31 cellular contexts compared by ENCODE assay signal in genomic region chr10:77788496-77789010, GRCh38.
"Had no signal": no experiment of that assay in that cellular context is flagged by ENCODE, and none has a peak within 500 bp of the region (broad histone marks: within the 10 kb centered on the region; RNA-seq: fewer than 3 reads in every experiment).

No MANE protein-coding gene starts in this region.

- H3K27ac ChIP-seq: adrenal gland, body of pancreas, coronary artery, dorsolateral prefrontal cortex had no signal

- H3K9me3 Mint-ChIP-seq: activated CD4-positive, alpha-beta memory T cell treated with anti-CD3 and anti-CD28 coated beads for 36 hours; activated CD4-positive, alpha-beta T cell treated with anti-CD3 and anti-CD28 coated beads, Interleukin-2, amount 10 ng/mL, durations not matched to agents 24 days and 14 days; activated naive CD4-positive, alpha-beta T cell treated with anti-CD3 and anti-CD28 coated beads, Interleukin-2, amount 50 U/mL, for 24 hours; activated naive CD8-positive, alpha-beta T cell treated with anti-CD3 and anti-CD28 coated beads, Interleukin-2, amount 50 U/mL, for 24 hours; activated T-helper 1 cell treated with anti-CD3 and anti-CD28 coated beads, Interleukin-12 subunit alpha, Interleukin-12 subunit beta, Interleukin-2, Interleukin-4 antibody, amounts not matched to agents 30 ng/mL and 10 ng/mL and 1 ng/mL, durations not matched to agents 14 hours and 24 hours and 36 hours; dendritic cell treated with granulocyte-macrophage colony-stimulating factor and Interleukin-4, amounts not matched to agents 40 ng/mL and 50 ng/mL, for 4 days; endodermal cell had no signal

- ATAC-seq: activated CD4-positive, alpha-beta T cell treated with anti-CD3 and anti-CD28 coated beads for 36 hours; activated CD8-positive, alpha-beta memory T cell treated with anti-CD3 and anti-CD28 coated beads, Interleukin-2, amount 10 ng/mL, durations not matched to agents 7 days and 5 days; activated CD8-positive, alpha-beta T cell treated with anti-CD3 and anti-CD28 coated beads, Interleukin-2, amount 10 ng/mL, durations not matched to agents 7 days and 5 days; activated naive CD8-positive, alpha-beta T cell treated with anti-CD3 and anti-CD28 coated beads, Interleukin-2, amount 50 U/mL, for 24 hours; body of pancreas; esophagus mucosa had no signal

- H3K4me1 Mint-ChIP-seq: activated CD4-positive, alpha-beta T cell treated with anti-CD3 and anti-CD28 coated beads for 36 hours; activated CD4-positive, alpha-beta T cell treated with anti-CD3 and anti-CD28 coated beads, Interleukin-2, amount 10 ng/mL, durations not matched to agents 24 days and 14 days; activated CD8-positive, alpha-beta memory T cell treated with anti-CD3 and anti-CD28 coated beads, Interleukin-2, amount 10 ng/mL, durations not matched to agents 7 days and 5 days; activated naive CD4-positive, alpha-beta T cell treated with anti-CD3 and anti-CD28 coated beads, Interleukin-2, amount 50 U/mL, for 24 hours; activated naive CD8-positive, alpha-beta T cell treated with anti-CD3 and anti-CD28 coated beads for 36 hours; activated naive CD8-positive, alpha-beta T cell treated with anti-CD3 and anti-CD28 coated beads, Interleukin-2, amount 50 U/mL, for 24 hours; endodermal cell had no signal

- H3K4me3 Mint-ChIP-seq: activated CD4-positive, alpha-beta memory T cell treated with anti-CD3 and anti-CD28 coated beads for 36 hours; activated CD4-positive, alpha-beta T cell treated with anti-CD3 and anti-CD28 coated beads for 36 hours; activated CD4-positive, alpha-beta T cell treated with anti-CD3 and anti-CD28 coated beads, Interleukin-2, amount 10 ng/mL, durations not matched to agents 24 days and 14 days; activated CD8-positive, alpha-beta memory T cell treated with anti-CD3 and anti-CD28 coated beads, Interleukin-2, amount 10 ng/mL, durations not matched to agents 7 days and 5 days; activated CD8-positive, alpha-beta T cell treated with anti-CD3 and anti-CD28 coated beads, Interleukin-2, amount 10 ng/mL, durations not matched to agents 7 days and 5 days; activated naive CD4-positive, alpha-beta T cell treated with anti-CD3 and anti-CD28 coated beads for 36 hours; activated naive CD4-positive, alpha-beta T cell treated with anti-CD3 and anti-CD28 coated beads, Interleukin-2, amount 50 U/mL, for 24 hours; activated naive CD8-positive, alpha-beta T cell treated with anti-CD3 and anti-CD28 coated beads for 36 hours; activated naive CD8-positive, alpha-beta T cell treated with anti-CD3 and anti-CD28 coated beads, Interleukin-2, amount 50 U/mL, for 24 hours; activated T-helper 1 cell treated with anti-CD3 and anti-CD28 coated beads, Interleukin-12 subunit alpha, Interleukin-12 subunit beta, Interleukin-2, Interleukin-4 antibody, amounts not matched to agents 30 ng/mL and 10 ng/mL and 1 ng/mL, durations not matched to agents 14 hours and 24 hours and 36 hours; dendritic cell treated with granulocyte-macrophage colony-stimulating factor and Interleukin-4, amounts not matched to agents 40 ng/mL and 50 ng/mL, for 4 days; endodermal cell had no signal

- DNase-seq: activated CD4-positive, alpha-beta memory T cell treated with anti-CD3 and anti-CD28 coated beads for 36 hours; activated CD4-positive, alpha-beta T cell treated with anti-CD3 and anti-CD28 coated beads for 36 hours; activated CD4-positive, alpha-beta T cell treated with anti-CD3 and anti-CD28 coated beads, Interleukin-2, amount 10 ng/mL, durations not matched to agents 24 days and 14 days; activated CD4-positive, CD25-positive, alpha-beta regulatory T cell; activated CD4-positive, CD25-positive, alpha-beta regulatory T cell treated with anti-CD3 and anti-CD28 coated beads, Interleukin-2, amount 50 U/mL, for 72 hours; activated CD8-positive, alpha-beta memory T cell treated with anti-CD3 and anti-CD28 coated beads, Interleukin-2, amount 10 ng/mL, durations not matched to agents 7 days and 5 days; activated CD8-positive, alpha-beta memory T cell treated with anti-CD3 and anti-CD28 coated beads, Interleukin-2, amount 50 U/mL, for 4 hours; activated CD8-positive, alpha-beta T cell treated with anti-CD3 and anti-CD28 coated beads, Interleukin-2, amount 10 ng/mL, durations not matched to agents 7 days and 5 days; activated gamma-delta T cell treated with Interleukin-2 at 50 U/mL for 16 hours; activated naive CD4-positive, alpha-beta T cell treated with anti-CD3 and anti-CD28 coated beads for 36 hours; activated naive CD8-positive, alpha-beta T cell treated with anti-CD3 and anti-CD28 coated beads for 36 hours; activated naive CD8-positive, alpha-beta T cell treated with anti-CD3 and anti-CD28 coated beads, Interleukin-2, amount 50 U/mL, for 24 hours; activated T-cell treated with anti-CD3 and anti-CD28 coated beads, Interleukin-2, amount 50 U/mL, for 1 hour; activated T-cell treated with anti-CD3 and anti-CD28 coated beads, Interleukin-2, amount 50 U/mL, for 48 hours; amygdala; body of pancreas; central memory CD4-positive, alpha-beta T cell; cerebellar nuclear complex; dorsolateral prefrontal cortex; effector memory CD4-positive, alpha-beta T cell; endodermal cell; foreskin fibroblast; head of caudate nucleus; T-helper 1 cell; T-helper 2 cell had no signal

- H3K9me3 ChIP-seq: adrenal gland, body of pancreas had no signal

- H3K27me3 Mint-ChIP-seq: activated CD4-positive, alpha-beta memory T cell treated with anti-CD3 and anti-CD28 coated beads for 36 hours; activated CD4-positive, alpha-beta T cell treated with anti-CD3 and anti-CD28 coated beads for 36 hours; activated CD4-positive, alpha-beta T cell treated with anti-CD3 and anti-CD28 coated beads, Interleukin-2, amount 10 ng/mL, durations not matched to agents 24 days and 14 days; activated naive CD4-positive, alpha-beta T cell treated with anti-CD3 and anti-CD28 coated beads, Interleukin-2, amount 50 U/mL, for 24 hours; activated naive CD8-positive, alpha-beta T cell treated with anti-CD3 and anti-CD28 coated beads for 36 hours; dendritic cell treated with granulocyte-macrophage colony-stimulating factor and Interleukin-4, amounts not matched to agents 40 ng/mL and 50 ng/mL, for 4 days had no signal

- H3K27ac Mint-ChIP-seq: activated CD4-positive, alpha-beta memory T cell treated with anti-CD3 and anti-CD28 coated beads for 36 hours; activated CD4-positive, alpha-beta T cell treated with anti-CD3 and anti-CD28 coated beads for 36 hours; activated CD4-positive, alpha-beta T cell treated with anti-CD3 and anti-CD28 coated beads, Interleukin-2, amount 10 ng/mL, durations not matched to agents 24 days and 14 days; activated CD8-positive, alpha-beta memory T cell treated with anti-CD3 and anti-CD28 coated beads, Interleukin-2, amount 10 ng/mL, durations not matched to agents 7 days and 5 days; activated CD8-positive, alpha-beta T cell treated with anti-CD3 and anti-CD28 coated beads, Interleukin-2, amount 10 ng/mL, durations not matched to agents 7 days and 5 days; activated naive CD4-positive, alpha-beta T cell treated with anti-CD3 and anti-CD28 coated beads for 36 hours; activated naive CD4-positive, alpha-beta T cell treated with anti-CD3 and anti-CD28 coated beads, Interleukin-2, amount 50 U/mL, for 24 hours; activated naive CD8-positive, alpha-beta T cell treated with anti-CD3 and anti-CD28 coated beads for 36 hours; activated naive CD8-positive, alpha-beta T cell treated with anti-CD3 and anti-CD28 coated beads, Interleukin-2, amount 50 U/mL, for 24 hours; activated T-helper 1 cell treated with anti-CD3 and anti-CD28 coated beads, Interleukin-12 subunit alpha, Interleukin-12 subunit beta, Interleukin-2, Interleukin-4 antibody, amounts not matched to agents 30 ng/mL and 10 ng/mL and 1 ng/mL, durations not matched to agents 14 hours and 24 hours and 36 hours; dendritic cell treated with granulocyte-macrophage colony-stimulating factor and Interleukin-4, amounts not matched to agents 40 ng/mL and 50 ng/mL, for 4 days had no signal

- H3K36me3 Mint-ChIP-seq: activated CD4-positive, alpha-beta memory T cell treated with anti-CD3 and anti-CD28 coated beads for 36 hours; activated CD8-positive, alpha-beta memory T cell treated with anti-CD3 and anti-CD28 coated beads, Interleukin-2, amount 10 ng/mL, durations not matched to agents 7 days and 5 days; activated naive CD4-positive, alpha-beta T cell treated with anti-CD3 and anti-CD28 coated beads, Interleukin-2, amount 50 U/mL, for 24 hours; activated naive CD8-positive, alpha-beta T cell treated with anti-CD3 and anti-CD28 coated beads for 36 hours had no signal

- H3K27me3 ChIP-seq: adrenal gland, body of pancreas, dorsolateral prefrontal cortex had no signal

- H3K4me1 ChIP-seq: adrenal gland, body of pancreas had no signal

- H3K4me3 ChIP-seq: adrenal gland, body of pancreas, coronary artery, dorsolateral prefrontal cortex had no signal
